ENCODE assay signal across 9 cellular contexts in genomic region chr7:29145553-29146081, GRCh38. TPM values are rescaled to one million over a fixed set of nuclear protein-coding genes. Genes with fewer than 3 reads are reported as not detected.
DNase-seq lines count a peak whose midpoint lies in the region; ATAC-seq and TF ChIP-seq lines count a peak whose summit lies in the region.
"Had no signal": no experiment of that assay in that cellular context is flagged by ENCODE, and none has a peak within 500 bp of the region (broad histone marks: within the 10 kb centered on the region; RNA-seq: fewer than 3 reads in every experiment).

No MANE protein-coding gene starts in this region.

- no peak for TF ChIP-seq CTCF in HL-60 (IDR thresholded peaks at IDR 0.05; ENCODE audit: insufficient read depth, low read length)
- no peak for TF ChIP-seq CTCF in astrocyte of the cerebellum (IDR thresholded peaks at IDR 0.05; ENCODE audit: low read depth, low read length, missing control alignments)
- no peak for TF ChIP-seq CTCF in left lung (IDR thresholded peaks at IDR 0.05)

- peaks cover 0 to 31% of the 10 kb centered on the region in 2 donors for H3K4me1 ChIP-seq in left lung

- H3K27ac ChIP-seq in HL-60 (replicated peaks) (no peak overlapping the region), left lung (no peak overlapping the region), skin epidermis (peak overlapping the region in 12 of 21 experiments; percentile 14 to 81 (median 57))
- H3K27ac ChIP-seq: WERI-Rb-1 had no signal

- ATAC-seq in left lung (no peak), HG03159 (IDR thresholded peaks at IDR 0.05; ENCODE audit: unreplicated experiment) (no peak), HG03565 (IDR thresholded peaks at IDR 0.05; ENCODE audit: unreplicated experiment) (no peak)

- H3K27me3 ChIP-seq in HL-60 (ENCODE audit: insufficient read depth, poor library complexity, severe bottlenecking) (peaks cover 34% of the 10 kb centered on the region), left lung (peaks cover 13 to 40% of the 10 kb centered on the region in 2 donors)

- peak overlapping the region; percentile 40 for H3K4me3 ChIP-seq in HL-60 (replicated peaks; ENCODE audit: insufficient read depth, low read length)
- peak overlapping the region; percentile 52 for H3K4me3 ChIP-seq in astrocyte of the cerebellum (ENCODE audit: low read depth, low read length)
- peak overlapping the region; percentile 27 to 35 for H3K4me3 ChIP-seq in left lung
- H3K4me3 ChIP-seq in skin epidermis = peak overlapping the region; percentile 5 to 35 (median 25)

- DNase-seq in HL-60 (ENCODE audit: low read depth in 1 of 2, low spot score in 1 of 2) (no peak), astrocyte of the cerebellum (ENCODE audit: low read depth) (no peak), left lung (no peak), posterior vena cava (ENCODE audit: low spot score) (no peak), HK-2 (ENCODE audit: unreplicated experiment) (no peak)
- DNase-seq: WERI-Rb-1 had no signal

- no peaks in the 10 kb centered on the region for H3K36me3 ChIP-seq in left lung
- H3K36me3 ChIP-seq: WERI-Rb-1 had no signal

- no peaks in the 10 kb centered on the region for H3K9me3 ChIP-seq in left lung

- in situ Hi-C loops in astrocyte of the cerebellum (cut with HindIII; ENCODE audit: low sequenced_read_pairs) = no loop called here

- intact Hi-C loops in left lung (cut with DNase I) = no loop called here
- intact Hi-C loops in posterior vena cava (cut with DNase I) = no loop called here

RNA-seq across cellular contexts. Expression of gene CPVL, which starts 0.7 kb away (rescaled TPM):
- 10 to 100 TPM; 37.8 to 40.8 TPM for total RNA-seq in left lung
- 10 to 100 TPM; 23.8 to 44.9 TPM for total RNA-seq in posterior vena cava

RNA-seq across cellular contexts. Expression of gene CHN2, which starts 49.0 kb away (rescaled TPM):
- total RNA-seq in left lung (1 to 10 TPM; 5.5 to 8.9 TPM), posterior vena cava (10 to 100 TPM in 1 of 2 donors, 1 to 10 TPM in 1; 8.4 to 11.6 TPM)

Comparison
In these comparisons a context has a peak if more than half of its experiments do, and no peak if none do; other contexts are left out.
1. H3K27ac ChIP-seq: peak in skin epidermis (12 of 21); none in HL-60 (single experiment) and left lung (0 of 2).
2. Peak in every context shown above with its lines, with median percentiles within 50 percentile points of each other: H3K4me3 ChIP-seq.